ENCODE assay signal across 16 cellular contexts in the genomic region with DNA sequence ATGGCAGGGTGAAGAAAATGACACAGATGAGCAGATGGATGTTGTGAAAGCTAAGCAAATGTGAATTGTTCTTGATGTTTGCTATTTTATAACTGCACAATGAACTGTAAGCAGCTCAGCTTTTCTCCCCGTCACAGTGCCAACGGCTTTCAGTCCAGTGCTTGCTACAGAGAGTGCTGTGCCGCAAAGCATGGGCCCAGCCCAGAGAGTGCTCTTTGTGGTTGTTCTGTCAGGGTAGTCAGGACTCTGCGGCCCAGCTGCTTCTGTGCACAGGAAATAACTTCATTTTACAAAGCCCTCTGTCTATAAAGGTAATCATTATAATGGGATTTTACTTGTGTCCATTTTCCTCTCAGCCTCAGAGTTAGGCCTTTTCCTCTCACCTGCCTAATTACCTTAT. TPM values are rescaled to one million over a fixed set of nuclear protein-coding genes. Genes with fewer than 3 reads are reported as not detected.
A peak's percentile ranks its signal among the peaks of the same experiment; 100 is the strongest.
DNase-seq lines count a peak whose midpoint lies in the region; ATAC-seq lines count a peak whose summit lies in the region.
"Had no signal": no experiment of that assay in that cellular context is flagged by ENCODE, and none has a peak within 500 bp of the region (broad histone marks: within the 10 kb centered on the region; RNA-seq: fewer than 3 reads in every experiment).

No MANE protein-coding gene starts in this region.

- H3K27me3 ChIP-seq in CD4-positive, alpha-beta memory T cell (ENCODE audit: insufficient read depth, low read length), result no peaks in the 10 kb centered on the region
- H3K27me3 ChIP-seq: heart right ventricle had no signal

- peak overlapping the region in 1 of 2 donors; percentile 12 for H3K4me3 ChIP-seq in CD4-positive, alpha-beta memory T cell (ENCODE audit: low read length in 2 of 2)
- H3K4me3 ChIP-seq: heart right ventricle had no signal

- H3K9me3 ChIP-seq in CD4-positive, alpha-beta memory T cell (ENCODE audit: control insufficient read depth in 1 of 2, low read length in 2 of 2), result no peaks in the 10 kb centered on the region
- H3K9me3 ChIP-seq: heart right ventricle had no signal

- ATAC-seq in HG03521 (IDR thresholded peaks at IDR 0.05; ENCODE audit: unreplicated experiment), result no peak
- no peak for ATAC-seq in HG03439 (IDR thresholded peaks at IDR 0.05; ENCODE audit: unreplicated experiment)
- ATAC-seq: sciatic nerve had no signal

- H3K27me3 Mint-ChIP-seq in CD4-positive, alpha-beta memory T cell, result no peaks in the 10 kb centered on the region
- no peaks in the 10 kb centered on the region for H3K27me3 Mint-ChIP-seq in activated naive CD8-positive, alpha-beta T cell

- H3K9me3 Mint-ChIP-seq in CD4-positive, alpha-beta memory T cell, result peaks cover 0 to 2% (median 0%) of the 10 kb centered on the region in 8 donors
- no peaks in the 10 kb centered on the region for H3K9me3 Mint-ChIP-seq in activated naive CD8-positive, alpha-beta T cell (ENCODE audit: low read depth)

- H3K36me3 ChIP-seq in CD4-positive, alpha-beta memory T cell (ENCODE audit: insufficient read depth, low read length), result no peaks in the 10 kb centered on the region

- H3K27ac Mint-ChIP-seq in CD4-positive, alpha-beta memory T cell, result peak overlapping the region; percentile 87 to 96 (median 92)
- H3K27ac Mint-ChIP-seq in activated naive CD8-positive, alpha-beta T cell, result peak overlapping the region; percentile 87

- H3K4me1 Mint-ChIP-seq in CD4-positive, alpha-beta memory T cell, result peaks cover 77 to 95% (median 87%) of the 10 kb centered on the region in 4 donors
- H3K4me1 Mint-ChIP-seq in activated naive CD8-positive, alpha-beta T cell (ENCODE audit: low read depth), result peaks cover 89% of the 10 kb centered on the region

- intact Hi-C loops in CD4-positive, alpha-beta memory T cell (cut with micrococcal nuclease), result loop anchor here (1.0 kb wide), 1 partner anchor 9 kb away; no protein-coding TSS in a partner anchor

- H3K36me3 Mint-ChIP-seq in CD4-positive, alpha-beta memory T cell, result no peaks in the 10 kb centered on the region
- H3K36me3 Mint-ChIP-seq in activated naive CD8-positive, alpha-beta T cell, result peaks cover 8% of the 10 kb centered on the region

- H3K4me3 Mint-ChIP-seq in CD4-positive, alpha-beta memory T cell, result peak overlapping the region; percentile 72 to 91 (median 78)
- H3K4me3 Mint-ChIP-seq in activated naive CD8-positive, alpha-beta T cell, result peak overlapping the region; percentile 67

- POLR2A ChIA-PET in CD4-positive, alpha-beta memory T cell (lab: Charles Lee; ENCODE audit: partially characterized antibody), result interaction anchor here (1.1 to 8.0 kb wide), 5 partner anchors 9 to 128 kb away, joined by 3 to 144 read pairs (median 4); partner anchors contain the start of genes COX10 and HS3ST3B1

- peak overlapping the region; percentile 35 for H3K27ac ChIP-seq in CD4-positive, alpha-beta memory T cell (ENCODE audit: low read depth, low read length)

- peak in 4 of 5 donors; percentile 51 to 63 (median 54) for DNase-seq in CD4-positive, alpha-beta memory T cell
- peak; percentile 25 to 41 for DNase-seq in activated CD4-positive, alpha-beta T cell treated with anti-CD3 and anti-CD28 coated beads, Interleukin-2, amount 50 U/mL, for 4 hours
- DNase-seq in stimulated activated CD4-positive, alpha-beta T cell treated with anti-CD3 and anti-CD28 coated beads, Interleukin-1b, Interleukin-23, amount 100 ng/mL, for 4 hours (ENCODE audit: low read depth in 2 of 2), result peak; percentile 39 to 41
- DNase-seq in hippocampal formation (lab: John Stamatoyannopoulos, UW) (no peak), SW480 (ENCODE audit: low spot score) (no peak)
- DNase-seq: KG1, NCI-H2107 had no signal

- CTCF ChIA-PET in CD4-positive, alpha-beta memory T cell (lab: Charles Lee; ENCODE audit: partially characterized antibody), result interaction anchor here (1.4 to 7.9 kb wide), 4 partner anchors 9 to 105 kb away, joined by 3 to 59 read pairs (median 12); partner anchors contain the start of gene HS3ST3B1

- peaks cover 90% of the 10 kb centered on the region for H3K4me1 ChIP-seq in CD4-positive, alpha-beta memory T cell (ENCODE audit: insufficient read depth, low read length)

RNA-seq across cellular contexts. Expression of gene CDRT15, which starts 39.1 kb away (rescaled TPM):
- total RNA-seq in CD4-positive, alpha-beta memory T cell, result not detected
- not detected for polyA plus RNA-seq in CD4-positive, alpha-beta memory T cell
- total RNA-seq: H1, heart right ventricle, mononuclear cell, sciatic nerve, SK-MEL-5, temporal lobe had no signal
- polyA plus RNA-seq: H1, heart right ventricle had no signal

Comparison
In these comparisons a context has a peak if more than half of its experiments do, and no peak if none do; other contexts are left out.
1. DNase-seq: peak in CD4-positive, alpha-beta memory T cell (4 of 5), activated CD4-positive, alpha-beta T cell treated with anti-CD3 and anti-CD28 coated beads, Interleukin-2, amount 50 U/mL, for 4 hours (2 of 2) and stimulated activated CD4-positive, alpha-beta T cell treated with anti-CD3 and anti-CD28 coated beads, Interleukin-1b, Interleukin-23, amount 100 ng/mL, for 4 hours (2 of 2); none in hippocampal formation (0 of 2) and SW480 (single experiment).